In genomic region chr10:104622598-104623209, GRCh38 we compare ENCODE assay signal across 10 cellular contexts. TPM values are rescaled to one million over a fixed set of nuclear protein-coding genes. Genes with fewer than 3 reads are reported as not detected.
DNase-seq lines count a peak whose midpoint lies in the region; ATAC-seq and TF ChIP-seq lines count a peak whose summit lies in the region.
"Had no signal": no experiment of that assay in that cellular context is flagged by ENCODE, and none has a peak within 500 bp of the region (broad histone marks: within the 10 kb centered on the region; RNA-seq: fewer than 3 reads in every experiment).

No MANE protein-coding gene starts in this region.

- H2BK12ac ChIP-seq in trophoblast cell (ENCODE audit: low read length): no peak overlapping the region

- no peak overlapping the region for H3K9ac ChIP-seq in trophoblast cell (ENCODE audit: low read length)

- H3K4ac ChIP-seq in trophoblast cell (ENCODE audit: low read depth, low read length): no peak overlapping the region

- no peak for TF ChIP-seq EP300 in ovary (IDR thresholded peaks at IDR 0.05)

- no peaks in the 10 kb centered on the region for H3K79me2 ChIP-seq in trophoblast cell (ENCODE audit: control insufficient read depth, insufficient read depth, low read length, poor library complexity)

- H3K27me3 ChIP-seq in body of pancreas (no peaks in the 10 kb centered on the region), trophoblast cell (ENCODE audit: insufficient read depth, low read length) (no peaks in the 10 kb centered on the region), ovary (no peaks in the 10 kb centered on the region)

- H3K9me3 ChIP-seq in body of pancreas (no peaks in the 10 kb centered on the region), trophoblast cell (ENCODE audit: insufficient read depth, low read depth, low read length) (no peaks in the 10 kb centered on the region), ovary (no peaks in the 10 kb centered on the region)

- peak; percentile 44 for DNase-seq in activated CD4-positive, alpha-beta T cell treated with anti-CD3 and anti-CD28 coated beads for 36 hours
- DNase-seq in activated CD4-positive, alpha-beta T cell treated with anti-CD3 and anti-CD28 coated beads for 4 hours: no peak
- peak in 2 of 4 donors; percentile 9 to 35 for DNase-seq in body of pancreas
- peak; percentile 30 to 78 for DNase-seq in trophoblast cell
- no peak for DNase-seq in ovary
- no peak for DNase-seq in activated T-cell treated with anti-CD3 and anti-CD28 coated beads, Interleukin-2, amount 50 U/mL, for 1 hour
- no peak for DNase-seq in NK-92 treated with Interleukin-12 subunit alpha and Interleukin-12 subunit beta, amount 100 ng/mL, for 24 hours (lab: John Stamatoyannopoulos, UW)
- DNase-seq: DMS79 treated with DMSO at 0.1 percent for 48 hours had no signal

- no peak for TF ChIP-seq POLR2A in body of pancreas (IDR thresholded peaks at IDR 0.05)
- TF ChIP-seq POLR2A in ovary (IDR thresholded peaks at IDR 0.05): no peak

- H2AFZ ChIP-seq in trophoblast cell (ENCODE audit: insufficient read depth, low read length, poor library complexity): no peak overlapping the region

- H3K14ac ChIP-seq in trophoblast cell (ENCODE audit: low read length): no peak overlapping the region

- H3K27ac Mint-ChIP-seq in activated CD4-positive, alpha-beta T cell treated with anti-CD3 and anti-CD28 coated beads for 36 hours: no peak overlapping the region
- H3K27ac Mint-ChIP-seq: activated T-cell treated with anti-CD3 and anti-CD28 coated beads, Interleukin-2, amount 50 U/mL, for 72 hours had no signal

- H2BK120ac ChIP-seq in trophoblast cell (ENCODE audit: insufficient read depth, low read length, poor library complexity): no peak overlapping the region

- no peaks in the 10 kb centered on the region for H3K4me1 ChIP-seq in body of pancreas
- H3K4me1 ChIP-seq in trophoblast cell (ENCODE audit: control insufficient read depth in 1 of 2, insufficient read depth in 2 of 2, low read length in 2 of 2): peaks cover 0 to 2% of the 10 kb centered on the region in 2 experiments
- no peaks in the 10 kb centered on the region for H3K4me1 ChIP-seq in ovary (ENCODE audit: insufficient read depth)

- CTCF ChIA-PET in activated CD4-positive, alpha-beta T cell treated with anti-CD3 and anti-CD28 coated beads for 36 hours (lab: Charles Lee): interaction anchor here (0.6 to 1.1 kb wide), 4 partner anchors 41 to 1267 kb away, joined by 3 to 5 read pairs (median 4); no protein-coding TSS in a partner anchor

- no peak for ATAC-seq in activated CD4-positive, alpha-beta T cell treated with anti-CD3 and anti-CD28 coated beads for 36 hours
- ATAC-seq in body of pancreas: no peak
- ATAC-seq: activated T-cell treated with anti-CD3 and anti-CD28 coated beads, Interleukin-2, amount 50 U/mL, for 72 hours had no signal

- H4K12ac ChIP-seq in trophoblast cell (ENCODE audit: low read depth, low read length): no peak overlapping the region

- no peak overlapping the region for H4K8ac ChIP-seq in trophoblast cell (ENCODE audit: low read depth, low read length)

- H3K23ac ChIP-seq in trophoblast cell (ENCODE audit: low read length): no peak overlapping the region

- no peak overlapping the region for H3K4me2 ChIP-seq in trophoblast cell (ENCODE audit: low read length)

- POLR2A ChIA-PET in activated CD4-positive, alpha-beta T cell treated with anti-CD3 and anti-CD28 coated beads for 36 hours (lab: Charles Lee): no interaction called here

- intact Hi-C loops in activated CD4-positive, alpha-beta T cell treated with anti-CD3 and anti-CD28 coated beads for 36 hours (cut with DNase I, micrococcal nuclease): loop anchor here (1.0 to 2.0 kb wide), 2 partner anchors 42 to 331 kb away; no protein-coding TSS in a partner anchor
- intact Hi-C loops in body of pancreas (cut with DNase I) (no loop called here), ovary (cut with DNase I) (no loop called here)

- H3K27me3 Mint-ChIP-seq in activated CD4-positive, alpha-beta T cell treated with anti-CD3 and anti-CD28 coated beads for 36 hours: peaks cover 24% of the 10 kb centered on the region

- no peak overlapping the region for H2BK5ac ChIP-seq in trophoblast cell (ENCODE audit: low read depth, low read length, poor library complexity)

- no peaks in the 10 kb centered on the region for H3K36me3 ChIP-seq in body of pancreas (replicated peaks in 1 of 2; ENCODE audit: insufficient read depth in 1 of 2, low read depth in 2 of 2)
- no peaks in the 10 kb centered on the region for H3K36me3 ChIP-seq in trophoblast cell (ENCODE audit: control insufficient read depth in 1 of 2, insufficient read depth in 2 of 2, low read length in 2 of 2)
- H3K36me3 ChIP-seq in ovary: no peaks in the 10 kb centered on the region

- H3K4me3 Mint-ChIP-seq in activated CD4-positive, alpha-beta T cell treated with anti-CD3 and anti-CD28 coated beads for 36 hours: no peak overlapping the region
- H3K4me3 Mint-ChIP-seq: activated T-cell treated with anti-CD3 and anti-CD28 coated beads, Interleukin-2, amount 50 U/mL, for 72 hours had no signal

- no peak overlapping the region for H2AK5ac ChIP-seq in trophoblast cell (ENCODE audit: low read length)

- H3K18ac ChIP-seq in trophoblast cell (ENCODE audit: low read length): no peak overlapping the region

- H3K9me3 Mint-ChIP-seq in activated CD4-positive, alpha-beta T cell treated with anti-CD3 and anti-CD28 coated beads for 36 hours (ENCODE audit: low read depth): no peaks in the 10 kb centered on the region
- H3K9me3 Mint-ChIP-seq: activated T-cell treated with anti-CD3 and anti-CD28 coated beads, Interleukin-2, amount 50 U/mL, for 72 hours had no signal

- H3K27ac ChIP-seq in body of pancreas (no peak overlapping the region), trophoblast cell (ENCODE audit: low read depth, low read length) (no peak overlapping the region), ovary (no peak overlapping the region)

- WGBS in body of pancreas, 2 donors: 16 to 35% methylated on average over 4 of the region's 4 CpGs
- WGBS in trophoblast cell (ENCODE audit: extremely low coverage, insufficient coverage, insufficient read length): no CpG with 5 or more reads among the region's 4 CpGs
- 32 to 42% (median 33%) methylated on average over 4 of the region's 4 CpGs for WGBS in ovary, 3 donors

- H3K36me3 Mint-ChIP-seq in activated CD4-positive, alpha-beta T cell treated with anti-CD3 and anti-CD28 coated beads for 36 hours (ENCODE audit: low read depth): no peaks in the 10 kb centered on the region

- H4K91ac ChIP-seq in trophoblast cell (ENCODE audit: low read depth, low read length): no peak overlapping the region

- H3K4me3 ChIP-seq in body of pancreas: no peak overlapping the region
- no peak overlapping the region for H3K4me3 ChIP-seq in trophoblast cell (ENCODE audit: low read depth, low read length)
- no peak overlapping the region for H3K4me3 ChIP-seq in ovary

- TF ChIP-seq CTCF in LNCAP (IDR thresholded peaks at IDR 0.05) (peak; percentile 71), body of pancreas (IDR thresholded peaks at IDR 0.05) (peak in 6 of 7 experiments; percentile 7 to 41 (median 24)), ovary (IDR thresholded peaks at IDR 0.05) (no peak)

- no peaks in the 10 kb centered on the region for H3K4me1 Mint-ChIP-seq in activated CD4-positive, alpha-beta T cell treated with anti-CD3 and anti-CD28 coated beads for 36 hours

- H3K79me1 ChIP-seq in trophoblast cell (ENCODE audit: low read length): no peaks in the 10 kb centered on the region

RNA-seq across cellular contexts. Expression of gene SORCS3, which starts 18.4 kb away (rescaled TPM):
- total RNA-seq in activated CD4-positive, alpha-beta T cell treated with anti-CD3 and anti-CD28 coated beads for 36 hours: not detected
- not detected for total RNA-seq in body of pancreas
- polyA plus RNA-seq in trophoblast cell (2013): 0.01 and 0.03 TPM in 2 replicates
- total RNA-seq in ovary: 1 to 10 TPM in 4 of 7 donors, under 1 TPM in 2, not detected in 1; 0.25 to 4.5 (median 1.0) TPM
- polyA plus RNA-seq in ovary: under 1 TPM; 0.07 to 0.43 TPM
- total RNA-seq: activated T-cell treated with anti-CD3 and anti-CD28 coated beads, Interleukin-2, amount 50 U/mL, for 72 hours had no signal

Comparison
In these comparisons a context has a peak if more than half of its experiments do, and no peak if none do; other contexts are left out.
1. DNase-seq: peak in activated CD4-positive, alpha-beta T cell treated with anti-CD3 and anti-CD28 coated beads for 36 hours (single experiment) and trophoblast cell (2 of 2); none in activated CD4-positive, alpha-beta T cell treated with anti-CD3 and anti-CD28 coated beads for 4 hours (0 of 2), ovary (0 of 5), activated T-cell treated with anti-CD3 and anti-CD28 coated beads, Interleukin-2, amount 50 U/mL, for 1 hour (single experiment) and NK-92 treated with Interleukin-12 subunit alpha and Interleukin-12 subunit beta, amount 100 ng/mL, for 24 hours (single experiment).
2. CTCF ChIP-seq: peak in LNCAP (single experiment) and body of pancreas (6 of 7); none in ovary (0 of 3).
3. intact Hi-C loops: an anchor here in activated CD4-positive, alpha-beta T cell treated with anti-CD3 and anti-CD28 coated beads for 36 hours (1.0 to 2.0 kb wide); none called in body of pancreas and ovary.